16 cellular contexts compared by ENCODE assay signal in genomic region chr4:180698550-180698949, GRCh38.
DNase-seq lines count a peak whose midpoint lies in the region; FAIRE-seq and TF ChIP-seq lines count a peak whose summit lies in the region.
"Had no signal": no experiment of that assay in that cellular context is flagged by ENCODE, and none has a peak within 500 bp of the region (broad histone marks: within the 10 kb centered on the region; RNA-seq: fewer than 3 reads in every experiment).

No MANE protein-coding gene starts in this region.

- no peak overlapping the region for H3K4me3 ChIP-seq in OCI-LY1 (ENCODE audit: low read depth, low read length, poor library complexity, severe bottlenecking)
- H3K4me3 ChIP-seq in astrocyte (ENCODE audit: insufficient read depth, low read depth, low read length) = no peak overlapping the region

- H3K9me2 ChIP-seq in OCI-LY1 (ENCODE audit: low read depth, low read length) = no peaks in the 10 kb centered on the region

- H3K4me2 ChIP-seq in OCI-LY1 (ENCODE audit: low read length) = no peak overlapping the region
- no peak overlapping the region for H3K4me2 ChIP-seq in astrocyte (ENCODE audit: low read length)

- H3K27ac Mint-ChIP-seq in astrocyte (ENCODE audit: unreplicated experiment) (peak overlapping the region; percentile 14), nephron progenitor cell (peak overlapping the region; percentile 79)

- H3K27me3 Mint-ChIP-seq in astrocyte (ENCODE audit: low read depth, unreplicated experiment) (no peaks in the 10 kb centered on the region), nephron progenitor cell (ENCODE audit: low read depth, poor library complexity) (no peaks in the 10 kb centered on the region)
- H3K27me3 Mint-ChIP-seq: CD4-positive, alpha-beta memory T cell had no signal

- H2AFZ ChIP-seq in OCI-LY1 (ENCODE audit: low read length) (peak overlapping the region; percentile 82; the same call in 1 of the 2 replicates), astrocyte (ENCODE audit: low read depth, low read length) (no peak overlapping the region)

- no peak for DNase-seq in astrocyte (ENCODE audit: low read depth)
- no peak for DNase-seq in nephron progenitor cell
- DNase-seq in T-helper 1 cell = no peak
- DNase-seq in activated CD4-positive, alpha-beta T cell treated with anti-CD3 and anti-CD28 coated beads for 48 hours = no peak
- DNase-seq in activated effector memory CD4-positive, alpha-beta T cell treated with anti-CD3 and anti-CD28 coated beads, Interleukin-2, amount 50 U/mL, for 16 hours = no peak
- DNase-seq: C1 segment of cervical spinal cord; Calu3; CD4-positive, alpha-beta memory T cell; COR-L47; DMS53; DMS79 treated with DMSO at 0.1 percent for 48 hours; GF-D8; H9 had no signal

- H3K36me3 ChIP-seq in OCI-LY1 (ENCODE audit: insufficient read depth, low read length) (no peaks in the 10 kb centered on the region; the same call in 1 of the 2 replicates), astrocyte (ENCODE audit: insufficient read depth, low read length) (no peaks in the 10 kb centered on the region)

- H3K9ac ChIP-seq in OCI-LY1 (ENCODE audit: low read length) (no peak overlapping the region), astrocyte (ENCODE audit: low read length) (no peak overlapping the region)

- FAIRE-seq in astrocyte (lab: Jason Lieb, UNC) = no peak
- FAIRE-seq: GM12891, GM18507 had no signal

- TF ChIP-seq CTCF in OCI-LY1 (IDR thresholded peaks at IDR 0.05; ENCODE audit: low read length) (no peak), astrocyte (IDR thresholded peaks at IDR 0.05; ENCODE audit: insufficient read depth, low read depth, low read length) (no peak), nephron progenitor cell (IDR thresholded peaks at IDR 0.05) (no peak)

- peaks cover 21% of the 10 kb centered on the region for H3K4me1 Mint-ChIP-seq in astrocyte (ENCODE audit: low read depth, unreplicated experiment)
- H3K4me1 Mint-ChIP-seq in nephron progenitor cell = peaks cover 17% of the 10 kb centered on the region
- H3K4me1 Mint-ChIP-seq: CD4-positive, alpha-beta memory T cell had no signal

- H3K27me3 ChIP-seq in OCI-LY1 (ENCODE audit: insufficient read depth, low read length) (no peaks in the 10 kb centered on the region), astrocyte (ENCODE audit: insufficient read depth, low read length) (no peaks in the 10 kb centered on the region)

- H3K4me1 ChIP-seq in OCI-LY1 (ENCODE audit: insufficient read depth, low read length, severe bottlenecking) (peaks cover 8% of the 10 kb centered on the region), astrocyte (ENCODE audit: insufficient read depth, low read length) (peaks cover 5% of the 10 kb centered on the region)

- H3K9me3 ChIP-seq in OCI-LY1 (ENCODE audit: low read length) (peaks cover 28% of the 10 kb centered on the region), astrocyte (ENCODE audit: insufficient read depth, low read depth, low read length) (peaks cover 3% of the 10 kb centered on the region)

- no peaks in the 10 kb centered on the region for H4K20me1 ChIP-seq in OCI-LY1 (ENCODE audit: insufficient read depth, low read length)
- no peaks in the 10 kb centered on the region for H4K20me1 ChIP-seq in astrocyte (ENCODE audit: insufficient read depth, low read length)

- H3K4me3 Mint-ChIP-seq in astrocyte (ENCODE audit: unreplicated experiment) = no peak overlapping the region
- H3K4me3 Mint-ChIP-seq in nephron progenitor cell = no peak overlapping the region
- H3K4me3 Mint-ChIP-seq: CD4-positive, alpha-beta memory T cell; H9 had no signal

- H3K36me3 Mint-ChIP-seq in astrocyte (ENCODE audit: low read depth, unreplicated experiment) (peaks cover 2% of the 10 kb centered on the region), nephron progenitor cell (ENCODE audit: low read depth) (peaks cover 7% of the 10 kb centered on the region)
- H3K36me3 Mint-ChIP-seq: CD4-positive, alpha-beta memory T cell had no signal

- no peaks in the 10 kb centered on the region for H3K79me2 ChIP-seq in OCI-LY1 (ENCODE audit: insufficient read depth, low read length)
- no peaks in the 10 kb centered on the region for H3K79me2 ChIP-seq in astrocyte (ENCODE audit: insufficient read depth, low read length)

- H3K9me3 Mint-ChIP-seq in astrocyte (ENCODE audit: unreplicated experiment) (peaks cover 4% of the 10 kb centered on the region), nephron progenitor cell (peaks cover 16% of the 10 kb centered on the region)

- H3F3A ChIP-seq in OCI-LY1 (ENCODE audit: insufficient read depth, low read length) = no peaks in the 10 kb centered on the region

- H3K27ac ChIP-seq in OCI-LY1 (ENCODE audit: low read depth, low read length, poor library complexity, severe bottlenecking) (no peak overlapping the region), astrocyte (ENCODE audit: low read depth, low read length) (no peak overlapping the region)
